ENCODE assay signal across 16 cellular contexts in the genomic region with DNA sequence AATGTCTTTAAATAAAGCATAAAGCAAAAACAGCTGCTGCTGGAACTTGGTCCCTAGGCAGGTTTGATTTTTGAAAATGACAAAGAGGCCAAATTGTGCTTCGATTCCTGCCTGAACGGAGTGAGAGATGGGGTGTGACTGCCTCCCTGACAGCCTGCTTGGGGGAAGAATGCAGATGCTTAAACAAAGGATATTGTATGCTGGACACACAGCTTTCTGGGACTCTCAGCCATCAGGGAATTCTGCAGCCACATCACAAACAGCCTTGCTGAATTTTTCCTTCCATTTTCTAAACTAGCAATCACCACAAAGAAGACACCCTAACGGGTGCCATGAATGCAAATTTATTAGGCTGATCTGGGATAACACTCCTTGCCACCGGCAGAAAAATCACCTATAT.
"Had no signal": no experiment of that assay in that cellular context is flagged by ENCODE, and none has a peak within 500 bp of the region (broad histone marks: within the 10 kb centered on the region; RNA-seq: fewer than 3 reads in every experiment).

No MANE protein-coding gene starts in this region.

- DNase-seq: activated CD4-positive, alpha-beta T cell treated with anti-CD3 and anti-CD28 coated beads for 1 hour; activated gamma-delta T cell; adrenal gland; dermis blood vessel endothelial cell; kidney glomerular epithelial cell; stimulated activated CD4-positive, alpha-beta T cell treated with anti-CD3 and anti-CD28 coated beads, Interleukin-12 subunit alpha, Interleukin-12 subunit beta, amount 100 ng/mL, for 4 hours; stimulated activated CD4-positive, alpha-beta T cell treated with anti-CD3 and anti-CD28 coated beads, Interleukin-1b, Interleukin-23, amount 100 ng/mL, for 48 hours; stimulated activated CD8-positive, alpha-beta memory T cell treated with anti-CD3 and anti-CD28 coated beads, Interleukin-4, amount 100 ng/mL, for 48 hours; stimulated activated naive CD4-positive, alpha-beta T cell; SW 1271; T-helper 2 cell; transverse colon; WERI-Rb-1 had no signal

- H3K27ac ChIP-seq: adrenal gland, transverse colon, vagina, WERI-Rb-1 had no signal

- H3K4me3 ChIP-seq: adrenal gland, transverse colon, vagina had no signal

- H3K36me3 ChIP-seq: adrenal gland, transverse colon, vagina, WERI-Rb-1 had no signal

- H3K36me3 Mint-ChIP-seq: activated naive CD4-positive, alpha-beta T cell treated with anti-CD3 and anti-CD28 coated beads, Interleukin-2, amount 50 U/mL, for 72 hours; natural killer cell treated with Interleukin-12 subunit alpha and Interleukin-12 subunit beta and Interleukin-15 and Interleukin-18, amount 100 ng/mL, for 72 hours had no signal

- H3K4me3 Mint-ChIP-seq: natural killer cell treated with Interleukin-12 subunit alpha and Interleukin-12 subunit beta and Interleukin-15 and Interleukin-18, amount 100 ng/mL, for 72 hours had no signal

- H3K9me3 ChIP-seq: adrenal gland, transverse colon, vagina had no signal

- H3K27me3 ChIP-seq: adrenal gland, transverse colon, vagina had no signal

- H3K9me3 Mint-ChIP-seq: activated naive CD4-positive, alpha-beta T cell treated with anti-CD3 and anti-CD28 coated beads, Interleukin-2, amount 50 U/mL, for 72 hours; natural killer cell treated with Interleukin-12 subunit alpha and Interleukin-12 subunit beta and Interleukin-15 and Interleukin-18, amount 100 ng/mL, for 72 hours had no signal

- H3K27ac Mint-ChIP-seq: activated naive CD4-positive, alpha-beta T cell treated with anti-CD3 and anti-CD28 coated beads, Interleukin-2, amount 50 U/mL, for 72 hours; natural killer cell treated with Interleukin-12 subunit alpha and Interleukin-12 subunit beta and Interleukin-15 and Interleukin-18, amount 100 ng/mL, for 72 hours had no signal

- H3K4me1 ChIP-seq: adrenal gland, vagina had no signal

- ATAC-seq: activated naive CD4-positive, alpha-beta T cell treated with anti-CD3 and anti-CD28 coated beads, Interleukin-2, amount 50 U/mL, for 72 hours; natural killer cell treated with Interleukin-12 subunit alpha and Interleukin-12 subunit beta and Interleukin-15 and Interleukin-18, amount 100 ng/mL, for 72 hours had no signal
